8 cellular contexts compared by ENCODE assay signal in genomic region chr5:132820162-132820754, GRCh38. TPM values are rescaled to one million over a fixed set of nuclear protein-coding genes. Genes with fewer than 3 reads are reported as not detected.
DNase-seq lines count a peak whose midpoint lies in the region; ATAC-seq and TF ChIP-seq lines count a peak whose summit lies in the region.

No MANE protein-coding gene starts in this region.

- peaks cover 15% of the 10 kb centered on the region for H3K27me3 ChIP-seq in CD8-positive, alpha-beta memory T cell (ENCODE audit: insufficient read depth, low read length, poor library complexity, severe bottlenecking)
- H3K27me3 ChIP-seq in Peyer's patch: no peaks in the 10 kb centered on the region
- H3K27me3 ChIP-seq in esophagus muscularis mucosa: peaks cover 0 to 18% (median 4%) of the 10 kb centered on the region in 4 donors

- peak overlapping the region in 1 of 7 donors; percentile 69 for H3K4me3 Mint-ChIP-seq in CD8-positive, alpha-beta memory T cell
- peak overlapping the region; percentile 37 for H3K4me3 Mint-ChIP-seq in activated T-cell treated with anti-CD3 and anti-CD28 coated beads, Interleukin-2, amount 50 U/mL, for 4 hours
- H3K4me3 Mint-ChIP-seq in natural killer cell treated with Interleukin-12 subunit alpha and Interleukin-12 subunit beta and Interleukin-15 and Interleukin-18, amount 100 ng/mL, for 72 hours: no peak overlapping the region

- peak; percentile 62 for ATAC-seq in GM21360 (IDR thresholded peaks at IDR 0.05; ENCODE audit: unreplicated experiment)
- ATAC-seq in activated T-cell treated with anti-CD3 and anti-CD28 coated beads, Interleukin-2, amount 50 U/mL, for 4 hours: peak; percentile 83 to 87
- ATAC-seq in natural killer cell treated with Interleukin-12 subunit alpha and Interleukin-12 subunit beta and Interleukin-15 and Interleukin-18, amount 100 ng/mL, for 72 hours: peak; percentile 87 to 91

- intact Hi-C loops in esophagus muscularis mucosa (cut with DNase I): loop anchor here (5.0 to 10.0 kb wide), 3 partner anchors 43 to 435 kb away; partner anchors contain the start of gene SEPTIN8

- H3K9me3 ChIP-seq in CD8-positive, alpha-beta memory T cell (ENCODE audit: low read length): no peaks in the 10 kb centered on the region
- no peaks in the 10 kb centered on the region for H3K9me3 ChIP-seq in Peyer's patch
- no peaks in the 10 kb centered on the region for H3K9me3 ChIP-seq in esophagus muscularis mucosa

- H3K27me3 Mint-ChIP-seq in CD8-positive, alpha-beta memory T cell: peaks cover 24 to 34% of the 10 kb centered on the region in 2 donors
- H3K27me3 Mint-ChIP-seq in activated T-cell treated with anti-CD3 and anti-CD28 coated beads, Interleukin-2, amount 50 U/mL, for 4 hours (ENCODE audit: low read depth): peaks cover 33% of the 10 kb centered on the region
- H3K27me3 Mint-ChIP-seq in natural killer cell treated with Interleukin-12 subunit alpha and Interleukin-12 subunit beta and Interleukin-15 and Interleukin-18, amount 100 ng/mL, for 72 hours: peaks cover 24 to 29% of the 10 kb centered on the region in 2 donors

- H3K4me1 ChIP-seq in CD8-positive, alpha-beta memory T cell (ENCODE audit: insufficient read depth, low read length): peaks cover 6% of the 10 kb centered on the region
- H3K4me1 ChIP-seq in Peyer's patch (peaks cover 0 to 10% (median under 1%) of the 10 kb centered on the region in 4 donors), esophagus muscularis mucosa (peaks cover 0 to 25% (median 23%) of the 10 kb centered on the region in 4 donors)

- no peak overlapping the region for H3K27ac ChIP-seq in CD8-positive, alpha-beta memory T cell (ENCODE audit: low read depth, low read length)
- H3K27ac ChIP-seq in Peyer's patch: peak overlapping the region in 3 of 4 donors; percentile 61 to 85 (median 82)
- no peak overlapping the region for H3K27ac ChIP-seq in esophagus muscularis mucosa (replicated peaks in 1 of 4)

- peak overlapping the region in 3 of 8 donors; percentile 1 to 72 (median 48) for H3K27ac Mint-ChIP-seq in CD8-positive, alpha-beta memory T cell
- no peak overlapping the region for H3K27ac Mint-ChIP-seq in natural killer cell treated with Interleukin-12 subunit alpha and Interleukin-12 subunit beta and Interleukin-15 and Interleukin-18, amount 100 ng/mL, for 72 hours

- peaks cover 0 to 6% (median 6%) of the 10 kb centered on the region in 3 donors for H3K4me1 Mint-ChIP-seq in CD8-positive, alpha-beta memory T cell
- H3K4me1 Mint-ChIP-seq in activated T-cell treated with anti-CD3 and anti-CD28 coated beads, Interleukin-2, amount 50 U/mL, for 4 hours (ENCODE audit: low read depth): peaks cover 9% of the 10 kb centered on the region
- H3K4me1 Mint-ChIP-seq in natural killer cell treated with Interleukin-12 subunit alpha and Interleukin-12 subunit beta and Interleukin-15 and Interleukin-18, amount 100 ng/mL, for 72 hours (ENCODE audit: low read depth in 2 of 2): peaks cover 0 to 7% of the 10 kb centered on the region in 2 donors

- H3K9me3 Mint-ChIP-seq in CD8-positive, alpha-beta memory T cell: no peaks in the 10 kb centered on the region
- no peaks in the 10 kb centered on the region for H3K9me3 Mint-ChIP-seq in activated T-cell treated with anti-CD3 and anti-CD28 coated beads, Interleukin-2, amount 50 U/mL, for 4 hours
- no peaks in the 10 kb centered on the region for H3K9me3 Mint-ChIP-seq in natural killer cell treated with Interleukin-12 subunit alpha and Interleukin-12 subunit beta and Interleukin-15 and Interleukin-18, amount 100 ng/mL, for 72 hours

- TF ChIP-seq POLR2A in Peyer's patch (IDR thresholded peaks at IDR 0.05) (no peak), esophagus muscularis mucosa (IDR thresholded peaks at IDR 0.05; ENCODE audit: low read depth) (no peak)

- no peak overlapping the region for H3K4me3 ChIP-seq in CD8-positive, alpha-beta memory T cell (ENCODE audit: low read length)
- no peak overlapping the region for H3K4me3 ChIP-seq in Jurkat, Clone E6-1 (ENCODE audit: low read length)
- H3K4me3 ChIP-seq in Peyer's patch (peak overlapping the region in 1 of 4 donors; percentile 42), esophagus muscularis mucosa (peak overlapping the region in 1 of 4 donors; percentile 22)

- CTCF ChIA-PET in CD8-positive, alpha-beta memory T cell (lab: Charles Lee): interaction anchor here (0.6 to 4.5 kb wide), 45 partner anchors 9 to 1853 kb away, joined by 3 to 47 read pairs (median 4); partner anchors contain the start of genes CCNI2, IL13, KIF3A and SEPTIN8

- H3K36me3 ChIP-seq in CD8-positive, alpha-beta memory T cell (ENCODE audit: insufficient read depth, low read length): no peaks in the 10 kb centered on the region
- H3K36me3 ChIP-seq in Peyer's patch (peaks cover 0 to 16% (median 0%) of the 10 kb centered on the region in 3 donors), esophagus muscularis mucosa (peaks cover 0 to 18% (median 9%) of the 10 kb centered on the region in 4 donors)

- DNase-seq in CD8-positive, alpha-beta memory T cell: peak; percentile 73 to 90 (median 80)
- DNase-seq in Jurkat, Clone E6-1 (ENCODE audit: low read depth, low spot score): peak; percentile 84
- DNase-seq in Peyer's patch (peak; percentile 91 to 97 (median 95)), esophagus muscularis mucosa (ENCODE audit: extremely low spot score) (peak; percentile 98)
- peak; percentile 88 for DNase-seq in activated T-cell treated with anti-CD3 and anti-CD28 coated beads, Interleukin-2, amount 50 U/mL, for 4 hours
- peak; percentile 85 for DNase-seq in natural killer cell treated with Interleukin-12 subunit alpha and Interleukin-12 subunit beta and Interleukin-15 and Interleukin-18, amount 100 ng/mL, for 72 hours (ENCODE audit: low spot score)
- peak; percentile 50 to 85 (median 78) for DNase-seq in stimulated activated naive CD4-positive, alpha-beta T cell (lab: John Stamatoyannopoulos, UW)

- TF ChIP-seq EP300 in esophagus muscularis mucosa (IDR thresholded peaks at IDR 0.05): no peak

- H3K36me3 Mint-ChIP-seq in CD8-positive, alpha-beta memory T cell: no peaks in the 10 kb centered on the region
- no peaks in the 10 kb centered on the region for H3K36me3 Mint-ChIP-seq in activated T-cell treated with anti-CD3 and anti-CD28 coated beads, Interleukin-2, amount 50 U/mL, for 4 hours (ENCODE audit: insufficient read depth)
- no peaks in the 10 kb centered on the region for H3K36me3 Mint-ChIP-seq in natural killer cell treated with Interleukin-12 subunit alpha and Interleukin-12 subunit beta and Interleukin-15 and Interleukin-18, amount 100 ng/mL, for 72 hours

- 28% methylated on average over 15 of the region's 15 CpGs for WGBS in esophagus muscularis mucosa

- TF ChIP-seq CTCF in Peyer's patch (IDR thresholded peaks at IDR 0.05) (peak; percentile 83 to 98 (median 96)), esophagus muscularis mucosa (IDR thresholded peaks at IDR 0.05) (peak; percentile 83 to 94 (median 85))

- POLR2A ChIA-PET in CD8-positive, alpha-beta memory T cell (lab: Charles Lee): interaction anchor here (1.0 to 1.1 kb wide), 2 partner anchors 8 to 73 kb away, joined by 3 read pairs; partner anchors contain the start of gene CCNI2

RNA-seq across cellular contexts. Expression of gene SOWAHA, which starts 7.2 kb away (rescaled TPM):
- under 1 TPM in 1 of 2 experiments, not detected in 1; 0.07 TPM for total RNA-seq in CD8-positive, alpha-beta memory T cell
- not detected for polyA plus RNA-seq in CD8-positive, alpha-beta memory T cell
- 0.36 TPM for polyA plus RNA-seq in Jurkat, Clone E6-1 (2012; ENCODE audit: insufficient read depth, insufficient read length)
- total RNA-seq in Peyer's patch: 100 to 1,000 TPM in 2 of 4 donors, 10 to 100 TPM in 2; 13.2 to 128 (median 97.5) TPM
- total RNA-seq in activated T-cell treated with anti-CD3 and anti-CD28 coated beads, Interleukin-2, amount 50 U/mL, for 4 hours: under 1 TPM in 1 of 3 donors, not detected in 2; 0.05 TPM
- total RNA-seq in esophagus muscularis mucosa: under 1 TPM; 0.06 to 0.83 (median 0.15) TPM
- not detected for total RNA-seq in natural killer cell treated with Interleukin-12 subunit alpha and Interleukin-12 subunit beta and Interleukin-15 and Interleukin-18, amount 100 ng/mL, for 72 hours

RNA-seq across cellular contexts. Expression of gene SHROOM1, which starts 10.2 kb away (rescaled TPM):
- total RNA-seq in CD8-positive, alpha-beta memory T cell: 1 to 10 TPM; 1.6 to 2.0 TPM
- polyA plus RNA-seq in CD8-positive, alpha-beta memory T cell: not detected
- polyA plus RNA-seq in Jurkat, Clone E6-1 (2012; ENCODE audit: insufficient read depth, insufficient read length): 2.5 TPM
- 100 to 1,000 TPM in 2 of 4 donors, 10 to 100 TPM in 2; 14.9 to 200 (median 95.3) TPM for total RNA-seq in Peyer's patch
- total RNA-seq in activated T-cell treated with anti-CD3 and anti-CD28 coated beads, Interleukin-2, amount 50 U/mL, for 4 hours: 1 to 10 TPM in 1 of 3 donors, under 1 TPM in 2; 0.79 to 1.4 (median 0.83) TPM
- total RNA-seq in esophagus muscularis mucosa: 10 to 100 TPM in 3 of 4 donors, 1 to 10 TPM in 1; 4.5 to 21.2 (median 13.1) TPM
- 1 to 10 TPM; 5.4 to 8.0 TPM for total RNA-seq in natural killer cell treated with Interleukin-12 subunit alpha and Interleukin-12 subunit beta and Interleukin-15 and Interleukin-18, amount 100 ng/mL, for 72 hours

RNA-seq across cellular contexts. Expression of gene SEPTIN8, which starts 43.2 kb away (rescaled TPM):
- total RNA-seq in CD8-positive, alpha-beta memory T cell: 10 to 100 TPM; 34.5 to 38.1 TPM
- polyA plus RNA-seq in CD8-positive, alpha-beta memory T cell: 2.8 TPM
- 51.1 TPM for polyA plus RNA-seq in Jurkat, Clone E6-1 (2012; ENCODE audit: insufficient read depth, insufficient read length)
- total RNA-seq in Peyer's patch: 10 to 100 TPM; 33.6 to 85.8 (median 56.2) TPM
- total RNA-seq in activated T-cell treated with anti-CD3 and anti-CD28 coated beads, Interleukin-2, amount 50 U/mL, for 4 hours: 10 to 100 TPM; 12.8 to 18.2 (median 13.7) TPM
- 10 to 100 TPM; 26.7 to 42.8 (median 36.9) TPM for total RNA-seq in esophagus muscularis mucosa
- 10 to 100 TPM; 16.2 to 30.4 TPM for total RNA-seq in natural killer cell treated with Interleukin-12 subunit alpha and Interleukin-12 subunit beta and Interleukin-15 and Interleukin-18, amount 100 ng/mL, for 72 hours

RNA-seq across cellular contexts. Expression of gene GDF9, which starts 46.0 kb away (rescaled TPM):
- under 1 TPM; 0.29 to 0.68 TPM for total RNA-seq in CD8-positive, alpha-beta memory T cell
- not detected for polyA plus RNA-seq in CD8-positive, alpha-beta memory T cell
- 2.5 TPM for polyA plus RNA-seq in Jurkat, Clone E6-1 (2012; ENCODE audit: insufficient read depth, insufficient read length)
- under 1 TPM in 1 of 4 donors, not detected in 3; 0.66 TPM for total RNA-seq in Peyer's patch
- total RNA-seq in activated T-cell treated with anti-CD3 and anti-CD28 coated beads, Interleukin-2, amount 50 U/mL, for 4 hours: under 1 TPM; 0.27 to 0.89 (median 0.32) TPM
- 1 to 10 TPM in 1 of 4 donors, under 1 TPM in 2, not detected in 1; under 0.01 to 1.4 (median 0.23) TPM for total RNA-seq in esophagus muscularis mucosa
- total RNA-seq in natural killer cell treated with Interleukin-12 subunit alpha and Interleukin-12 subunit beta and Interleukin-15 and Interleukin-18, amount 100 ng/mL, for 72 hours: under 1 TPM; 0.50 to 0.93 TPM

RNA-seq across cellular contexts. Expression of gene UQCRQ, which starts 46.2 kb away (rescaled TPM):
- 100 to 1,000 TPM; 595 to 615 TPM for total RNA-seq in CD8-positive, alpha-beta memory T cell
- 663 TPM for polyA plus RNA-seq in CD8-positive, alpha-beta memory T cell
- 592 TPM for polyA plus RNA-seq in Jurkat, Clone E6-1 (2012; ENCODE audit: insufficient read depth, insufficient read length)
- 100 to 1,000 TPM in 3 of 4 donors, 10 to 100 TPM in 1; 71.8 to 366 (median 196) TPM for total RNA-seq in Peyer's patch
- 100 to 1,000 TPM; 475 to 549 (median 490) TPM for total RNA-seq in activated T-cell treated with anti-CD3 and anti-CD28 coated beads, Interleukin-2, amount 50 U/mL, for 4 hours
- 100 to 1,000 TPM; 113 to 184 (median 126) TPM for total RNA-seq in esophagus muscularis mucosa
- total RNA-seq in natural killer cell treated with Interleukin-12 subunit alpha and Interleukin-12 subunit beta and Interleukin-15 and Interleukin-18, amount 100 ng/mL, for 72 hours: 100 to 1,000 TPM; 330 to 366 TPM

Comparison
In these comparisons a context has a peak if more than half of its experiments do, and no peak if none do; other contexts are left out.
1. H3K27ac ChIP-seq: peak in Peyer's patch (3 of 4); none in CD8-positive, alpha-beta memory T cell (single experiment) and esophagus muscularis mucosa (0 of 4).
2. RNA of gene SOWAHA, which starts 7.2 kb away (total RNA-seq): 13.2 to 128 TPM in Peyer's patch; 0.06 to 0.83 TPM in esophagus muscularis mucosa, 0.07 TPM in CD8-positive, alpha-beta memory T cell, 0.05 TPM in activated T-cell treated with anti-CD3 and anti-CD28 coated beads, Interleukin-2, amount 50 U/mL, for 4 hours and not detected in natural killer cell treated with Interleukin-12 subunit alpha and Interleukin-12 subunit beta and Interleukin-15 and Interleukin-18, amount 100 ng/mL, for 72 hours; every median in the first group is over 4 times any median in the second.
3. Peak in every context shown above with its lines, with median percentiles within 50 percentile points of each other: DNase-seq and ATAC-seq.